ENCODE assay signal across 24 cellular contexts in genomic region chr7:105296491-105296890, GRCh38.
DNase-seq lines count a peak whose midpoint lies in the region; ATAC-seq and TF ChIP-seq lines count a peak whose summit lies in the region.
"Had no signal": no experiment of that assay in that cellular context is flagged by ENCODE, and none has a peak within 500 bp of the region (broad histone marks: within the 10 kb centered on the region; RNA-seq: fewer than 3 reads in every experiment).

No MANE protein-coding gene starts in this region.

- peaks cover 3% of the 10 kb centered on the region for H3K36me3 Mint-ChIP-seq in CD4-positive, CD25-positive, alpha-beta regulatory T cell
- H3K36me3 Mint-ChIP-seq in activated T-helper 2 cell treated with anti-CD3 and anti-CD28 coated beads, Interferon-gamma antibody, Interleukin-2, Interleukin-4, amounts not matched to agents 10 μg/mL and 5 μg/mL and 100 μg/mL, durations not matched to agents 14 hours and 24 hours and 36 hours (ENCODE audit: low read depth): peaks cover 24% of the 10 kb centered on the region
- peaks cover 5% of the 10 kb centered on the region for H3K36me3 Mint-ChIP-seq in nephron (ENCODE audit: low read depth)
- peaks cover 3% of the 10 kb centered on the region for H3K36me3 Mint-ChIP-seq in activated naive CD4-positive, alpha-beta T cell treated with anti-CD3 and anti-CD28 coated beads for 36 hours (ENCODE audit: low read depth)
- H3K36me3 Mint-ChIP-seq: CD14-positive monocyte had no signal

- intact Hi-C loops in activated T-helper 2 cell treated with anti-CD3 and anti-CD28 coated beads, Interferon-gamma antibody, Interleukin-2, Interleukin-4, amounts not matched to agents 10 μg/mL and 5 μg/mL and 100 μg/mL, durations not matched to agents 14 hours and 24 hours and 36 hours (cut with micrococcal nuclease): loop anchor here (5.0 to 10.0 kb wide), 3 partner anchors 89 to 142 kb away; partner anchors contain the start of gene SRPK2
- intact Hi-C loops in activated naive CD4-positive, alpha-beta T cell treated with anti-CD3 and anti-CD28 coated beads for 36 hours (cut with micrococcal nuclease): no loop called here

- ATAC-seq in CD4-positive, CD25-positive, alpha-beta regulatory T cell (ENCODE audit: low read depth in 2 of 2): no peak
- ATAC-seq in DND-41 (ENCODE audit: insufficient read depth, low read depth): no peak
- ATAC-seq in HG03521 (IDR thresholded peaks at IDR 0.05; ENCODE audit: unreplicated experiment): no peak
- ATAC-seq: body of pancreas, GM23338, left colon, right cardiac atrium had no signal

- no peak overlapping the region for H3K4me3 ChIP-seq in CD4-positive, CD25-positive, alpha-beta regulatory T cell (ENCODE audit: low read depth, low read length)
- H3K4me3 ChIP-seq in DND-41 (ENCODE audit: low read depth in 1 of 2, low read length in 2 of 2): no peak overlapping the region
- H3K4me3 ChIP-seq: body of pancreas, esophagus muscularis mucosa, GM23338, Peyer's patch, thyroid gland had no signal

- H3K79me2 ChIP-seq in DND-41 (ENCODE audit: insufficient read depth, low read length): peaks cover 89% of the 10 kb centered on the region

- no peak overlapping the region for H3K27ac ChIP-seq in CD4-positive, CD25-positive, alpha-beta regulatory T cell (ENCODE audit: insufficient read depth, low read length, poor library complexity, severe bottlenecking)
- peak overlapping the region; percentile 79 for H3K27ac ChIP-seq in DND-41 (ENCODE audit: low read length)
- H3K27ac ChIP-seq: body of pancreas, esophagus muscularis mucosa, Peyer's patch, thyroid gland, VCaP had no signal

- DNase-seq in CD4-positive, CD25-positive, alpha-beta regulatory T cell: no peak
- no peak for DNase-seq in DND-41
- no peak for DNase-seq in activated T-helper 2 cell treated with anti-CD3 and anti-CD28 coated beads, Interferon-gamma antibody, Interleukin-2, Interleukin-4, amounts not matched to agents 10 μg/mL and 5 μg/mL and 100 μg/mL, durations not matched to agents 14 hours and 24 hours and 36 hours (ENCODE audit: low spot score)
- no peak for DNase-seq in activated naive CD4-positive, alpha-beta T cell treated with anti-CD3 and anti-CD28 coated beads for 36 hours
- no peak for DNase-seq in NOMO-1 treated with DMSO at 0.1 percent for 48 hours (lab: John Stamatoyannopoulos, UW; ENCODE audit: unreplicated experiment)
- DNase-seq: activated CD4-positive, alpha-beta T cell treated with anti-CD3 and anti-CD28 coated beads, Interleukin-2, amount 10 ng/mL, durations not matched to agents 7 days and 5 days; activated effector memory CD4-positive, alpha-beta T cell treated with Interleukin-2 at 50 U/mL for 16 hours; activated naive CD8-positive, alpha-beta T cell treated with anti-CD3 and anti-CD28 coated beads, Interleukin-2, amount 50 U/mL, for 24 hours; body of pancreas; effector CD8-positive, alpha-beta T cell; foreskin melanocyte; left colon; NCI-H1436 treated with DMSO at 0.1 percent for 48 hours; NCI-H524; Peyer's patch; right cardiac atrium; stimulated activated naive CD8-positive, alpha-beta T cell treated with anti-CD3 and anti-CD28 coated beads, Interleukin-15, amount 100 ng/mL, for 72 hours; thyroid gland had no signal

- H3K9ac ChIP-seq in DND-41 (ENCODE audit: low read depth, low read length): peak overlapping the region; percentile 38

- H3K27ac Mint-ChIP-seq in CD4-positive, CD25-positive, alpha-beta regulatory T cell: peak overlapping the region; percentile 47 to 84 (median 76)
- peak overlapping the region; percentile 38 for H3K27ac Mint-ChIP-seq in activated T-helper 2 cell treated with anti-CD3 and anti-CD28 coated beads, Interferon-gamma antibody, Interleukin-2, Interleukin-4, amounts not matched to agents 10 μg/mL and 5 μg/mL and 100 μg/mL, durations not matched to agents 14 hours and 24 hours and 36 hours
- H3K27ac Mint-ChIP-seq in nephron: peak overlapping the region in 2 of 3 experiments; percentile 46 to 62
- no peak overlapping the region for H3K27ac Mint-ChIP-seq in activated naive CD4-positive, alpha-beta T cell treated with anti-CD3 and anti-CD28 coated beads for 36 hours
- H3K27ac Mint-ChIP-seq: activated naive CD8-positive, alpha-beta T cell treated with anti-CD3 and anti-CD28 coated beads, Interleukin-2, amount 50 U/mL, for 24 hours; CD14-positive monocyte; GM23338; stimulated activated naive CD8-positive, alpha-beta T cell treated with anti-CD3 and anti-CD28 coated beads, Interleukin-15, amount 100 ng/mL, for 72 hours had no signal

- CTCF ChIA-PET in activated naive CD4-positive, alpha-beta T cell treated with anti-CD3 and anti-CD28 coated beads for 36 hours (lab: Charles Lee): interaction anchor here (1.1 to 1.2 kb wide), 2 partner anchors 32 to 70 kb away, joined by 3 to 6 read pairs; no protein-coding TSS in a partner anchor

- H4K20me1 ChIP-seq in DND-41 (ENCODE audit: insufficient read depth, low read length): no peaks in the 10 kb centered on the region

- H3K9me3 ChIP-seq in CD4-positive, CD25-positive, alpha-beta regulatory T cell (ENCODE audit: control insufficient read depth in 2 of 2, low read length in 2 of 2): no peaks in the 10 kb centered on the region
- no peaks in the 10 kb centered on the region for H3K9me3 ChIP-seq in DND-41 (ENCODE audit: insufficient read depth, low read length, severe bottlenecking)
- H3K9me3 ChIP-seq: body of pancreas, esophagus muscularis mucosa, Peyer's patch, thyroid gland had no signal

- no peak overlapping the region for H2AFZ ChIP-seq in DND-41 (ENCODE audit: low read depth, low read length)
- H2AFZ ChIP-seq: GM23338 had no signal

- H3K27me3 ChIP-seq in CD4-positive, CD25-positive, alpha-beta regulatory T cell (ENCODE audit: control insufficient read depth, insufficient read depth, low read length): no peaks in the 10 kb centered on the region
- no peaks in the 10 kb centered on the region for H3K27me3 ChIP-seq in DND-41 (ENCODE audit: insufficient read depth, low read length, poor library complexity)
- H3K27me3 ChIP-seq: body of pancreas, esophagus muscularis mucosa, Peyer's patch, thyroid gland had no signal

- H3K4me2 ChIP-seq in DND-41 (ENCODE audit: insufficient read depth, low read length): peak overlapping the region; percentile 48; the same call in 1 of the 2 replicates
- H3K4me2 ChIP-seq: GM23338 had no signal

- peaks cover 0 to 2% (median 0%) of the 10 kb centered on the region in 7 donors for H3K9me3 Mint-ChIP-seq in CD4-positive, CD25-positive, alpha-beta regulatory T cell
- peaks cover 12% of the 10 kb centered on the region for H3K9me3 Mint-ChIP-seq in activated T-helper 2 cell treated with anti-CD3 and anti-CD28 coated beads, Interferon-gamma antibody, Interleukin-2, Interleukin-4, amounts not matched to agents 10 μg/mL and 5 μg/mL and 100 μg/mL, durations not matched to agents 14 hours and 24 hours and 36 hours
- peaks cover 3% of the 10 kb centered on the region for H3K9me3 Mint-ChIP-seq in nephron
- H3K9me3 Mint-ChIP-seq in activated naive CD4-positive, alpha-beta T cell treated with anti-CD3 and anti-CD28 coated beads for 36 hours: no peaks in the 10 kb centered on the region
- H3K9me3 Mint-ChIP-seq: activated naive CD8-positive, alpha-beta T cell treated with anti-CD3 and anti-CD28 coated beads, Interleukin-2, amount 50 U/mL, for 24 hours; CD14-positive monocyte; GM23338; stimulated activated naive CD8-positive, alpha-beta T cell treated with anti-CD3 and anti-CD28 coated beads, Interleukin-15, amount 100 ng/mL, for 72 hours had no signal

- no peak for TF ChIP-seq CTCF in DND-41 (IDR thresholded peaks at IDR 0.05; ENCODE audit: borderline replicate concordance, extremely low read depth, low read length, poor library complexity, severe bottlenecking)
- TF ChIP-seq CTCF in nephron (IDR thresholded peaks at IDR 0.05; ENCODE audit: unreplicated experiment in 3 of 3): no peak

- H3K36me3 ChIP-seq in CD4-positive, CD25-positive, alpha-beta regulatory T cell (ENCODE audit: control insufficient read depth, insufficient read depth, low read length): no peaks in the 10 kb centered on the region
- H3K36me3 ChIP-seq in DND-41 (ENCODE audit: insufficient read depth, low read length): no peaks in the 10 kb centered on the region
- H3K36me3 ChIP-seq: esophagus muscularis mucosa, Peyer's patch, thyroid gland had no signal

- peaks cover 40 to 68% (median 53%) of the 10 kb centered on the region in 4 donors for H3K4me1 Mint-ChIP-seq in CD4-positive, CD25-positive, alpha-beta regulatory T cell
- peaks cover 45% of the 10 kb centered on the region for H3K4me1 Mint-ChIP-seq in activated T-helper 2 cell treated with anti-CD3 and anti-CD28 coated beads, Interferon-gamma antibody, Interleukin-2, Interleukin-4, amounts not matched to agents 10 μg/mL and 5 μg/mL and 100 μg/mL, durations not matched to agents 14 hours and 24 hours and 36 hours (ENCODE audit: low read depth)
- peaks cover 18% of the 10 kb centered on the region for H3K4me1 Mint-ChIP-seq in nephron
- H3K4me1 Mint-ChIP-seq in activated naive CD4-positive, alpha-beta T cell treated with anti-CD3 and anti-CD28 coated beads for 36 hours (ENCODE audit: low read depth): peaks cover 47% of the 10 kb centered on the region

- H3K27me3 Mint-ChIP-seq in CD4-positive, CD25-positive, alpha-beta regulatory T cell: peaks cover 6% of the 10 kb centered on the region
- H3K27me3 Mint-ChIP-seq in activated T-helper 2 cell treated with anti-CD3 and anti-CD28 coated beads, Interferon-gamma antibody, Interleukin-2, Interleukin-4, amounts not matched to agents 10 μg/mL and 5 μg/mL and 100 μg/mL, durations not matched to agents 14 hours and 24 hours and 36 hours (ENCODE audit: low read depth): no peaks in the 10 kb centered on the region
- no peaks in the 10 kb centered on the region for H3K27me3 Mint-ChIP-seq in nephron (ENCODE audit: low read depth)
- no peaks in the 10 kb centered on the region for H3K27me3 Mint-ChIP-seq in activated naive CD4-positive, alpha-beta T cell treated with anti-CD3 and anti-CD28 coated beads for 36 hours (ENCODE audit: low read depth)
- H3K27me3 Mint-ChIP-seq: activated CD4-positive, alpha-beta T cell treated with anti-CD3 and anti-CD28 coated beads, Interleukin-2, amount 10 ng/mL, durations not matched to agents 7 days and 5 days; activated naive CD8-positive, alpha-beta T cell treated with anti-CD3 and anti-CD28 coated beads, Interleukin-2, amount 50 U/mL, for 24 hours; stimulated activated naive CD8-positive, alpha-beta T cell treated with anti-CD3 and anti-CD28 coated beads, Interleukin-15, amount 100 ng/mL, for 72 hours had no signal

- H3K4me3 Mint-ChIP-seq in CD4-positive, CD25-positive, alpha-beta regulatory T cell: peak overlapping the region in 2 of 4 donors; percentile 9 to 59
- H3K4me3 Mint-ChIP-seq in activated T-helper 2 cell treated with anti-CD3 and anti-CD28 coated beads, Interferon-gamma antibody, Interleukin-2, Interleukin-4, amounts not matched to agents 10 μg/mL and 5 μg/mL and 100 μg/mL, durations not matched to agents 14 hours and 24 hours and 36 hours (ENCODE audit: low read depth): no peak overlapping the region
- H3K4me3 Mint-ChIP-seq in nephron: no peak overlapping the region
- H3K4me3 Mint-ChIP-seq in activated naive CD4-positive, alpha-beta T cell treated with anti-CD3 and anti-CD28 coated beads for 36 hours: no peak overlapping the region
- H3K4me3 Mint-ChIP-seq: activated CD4-positive, alpha-beta T cell treated with anti-CD3 and anti-CD28 coated beads, Interleukin-2, amount 10 ng/mL, durations not matched to agents 7 days and 5 days; activated naive CD8-positive, alpha-beta T cell treated with anti-CD3 and anti-CD28 coated beads, Interleukin-2, amount 50 U/mL, for 24 hours; CD14-positive monocyte; GM23338; stimulated activated naive CD8-positive, alpha-beta T cell treated with anti-CD3 and anti-CD28 coated beads, Interleukin-15, amount 100 ng/mL, for 72 hours had no signal

- peaks cover 45% of the 10 kb centered on the region for H3K4me1 ChIP-seq in CD4-positive, CD25-positive, alpha-beta regulatory T cell (ENCODE audit: control insufficient read depth, insufficient read depth, low read length, poor library complexity, severe bottlenecking)
- peaks cover 77% of the 10 kb centered on the region for H3K4me1 ChIP-seq in DND-41 (ENCODE audit: insufficient read depth, low read length)
- H3K4me1 ChIP-seq: body of pancreas, Peyer's patch had no signal
